ENCODE assay signal across 12 cellular contexts in genomic region chr10:110837418-110838120, GRCh38. TPM values are rescaled to one million over a fixed set of nuclear protein-coding genes. Genes with fewer than 3 reads are reported as not detected.
DNase-seq lines count a peak whose midpoint lies in the region; ATAC-seq, FAIRE-seq and TF ChIP-seq lines count a peak whose summit lies in the region.
"Had no signal": no experiment of that assay in that cellular context is flagged by ENCODE, and none has a peak within 500 bp of the region (broad histone marks: within the 10 kb centered on the region; RNA-seq: fewer than 3 reads in every experiment).

No MANE protein-coding gene starts in this region.

- no peak for FAIRE-seq in small intestine (lab: Jason Lieb, UNC)

- peak overlapping the region; percentile 50 for H3K27ac ChIP-seq in duodenal mucosa (ENCODE audit: low read depth, low read length)
- peak overlapping the region; percentile 79 to 81 for H3K27ac ChIP-seq in small intestine (ENCODE audit: low read depth in 1 of 2, low read length in 1 of 2)
- H3K27ac ChIP-seq in lower lobe of right lung: no peak overlapping the region

- WGBS in small intestine, 3 donors: 54 to 77% (median 66%) methylated on average over 2 of the region's 2 CpGs

- H3K36me3 ChIP-seq in duodenal mucosa (ENCODE audit: control insufficient read depth in 1 of 2, insufficient read depth in 2 of 2, low read length in 2 of 2) (no peaks in the 10 kb centered on the region), mucosa of descending colon (ENCODE audit: low read depth) (no peaks in the 10 kb centered on the region), small intestine (ENCODE audit: control insufficient read depth in 2 of 2, insufficient read depth in 2 of 2, low read length in 2 of 2) (no peaks in the 10 kb centered on the region), lower lobe of right lung (no peaks in the 10 kb centered on the region)

- no peaks in the 10 kb centered on the region for H3K27me3 ChIP-seq in duodenal mucosa (ENCODE audit: control insufficient read depth in 1 of 2, insufficient read depth in 2 of 2, low read length in 2 of 2)
- H3K27me3 ChIP-seq in small intestine (ENCODE audit: control insufficient read depth in 2 of 2, insufficient read depth in 2 of 2, low read length in 2 of 2): no peaks in the 10 kb centered on the region
- no peaks in the 10 kb centered on the region for H3K27me3 ChIP-seq in lower lobe of right lung (ENCODE audit: low read depth)
- H3K27me3 ChIP-seq: BE2C had no signal

- peaks cover 60 to 66% of the 10 kb centered on the region in 2 donors for H3K4me1 ChIP-seq in duodenal mucosa (ENCODE audit: control insufficient read depth in 1 of 2, insufficient read depth in 2 of 2, low read length in 2 of 2)
- H3K4me1 ChIP-seq in mucosa of descending colon (ENCODE audit: low read depth): peaks cover 48% of the 10 kb centered on the region
- peaks cover 9 to 30% of the 10 kb centered on the region in 2 donors for H3K4me1 ChIP-seq in small intestine (ENCODE audit: control insufficient read depth in 2 of 2, insufficient read depth in 1 of 2, low read depth in 1 of 2, low read length in 1 of 2)
- H3K4me1 ChIP-seq in lower lobe of right lung: peaks cover 40% of the 10 kb centered on the region

- TF ChIP-seq CTCF in mucosa of descending colon (IDR thresholded peaks at IDR 0.05): no peak
- TF ChIP-seq CTCF in lower lobe of right lung (IDR thresholded peaks at IDR 0.05): no peak

- H3K9ac ChIP-seq in duodenal mucosa (ENCODE audit: low read depth in 1 of 2, low read length in 2 of 2): peak overlapping the region; percentile 22 to 40

- no peak overlapping the region for H3K4me3 ChIP-seq in duodenal mucosa (ENCODE audit: low read depth in 1 of 2, low read length in 2 of 2)
- H3K4me3 ChIP-seq in mucosa of descending colon: no peak overlapping the region
- no peak overlapping the region for H3K4me3 ChIP-seq in small intestine (ENCODE audit: low read depth in 1 of 2, low read length in 2 of 2)
- H3K4me3 ChIP-seq in lower lobe of right lung: no peak overlapping the region

- H3K9me3 ChIP-seq in duodenal mucosa (ENCODE audit: control insufficient read depth in 1 of 2, low read length in 2 of 2): no peaks in the 10 kb centered on the region
- H3K9me3 ChIP-seq in mucosa of descending colon: no peaks in the 10 kb centered on the region
- no peaks in the 10 kb centered on the region for H3K9me3 ChIP-seq in small intestine (ENCODE audit: control insufficient read depth, low read depth)
- no peaks in the 10 kb centered on the region for H3K9me3 ChIP-seq in lower lobe of right lung
- H3K9me3 ChIP-seq: BE2C had no signal

- ATAC-seq in mucosa of descending colon (peak; percentile 64), HG02938 (IDR thresholded peaks at IDR 0.05; ENCODE audit: unreplicated experiment) (no peak), lower lobe of right lung (no peak), GM21423 (IDR thresholded peaks at IDR 0.05; ENCODE audit: unreplicated experiment) (no peak)

- DNase-seq in NCI-H69 (lab: John Stamatoyannopoulos, UW): peak; percentile 43
- DNase-seq in mucosa of descending colon: no peak
- DNase-seq in small intestine: peak; percentile 90
- DNase-seq in lower lobe of right lung: no peak
- no peak for DNase-seq in superior temporal gyrus (ENCODE audit: extremely low spot score)
- DNase-seq: activated T-cell treated with anti-CD3 and anti-CD28 coated beads, Interleukin-2, amount 50 U/mL, for 1 hour; aorta; BE2C; NCI-H748 treated with DMSO at 0.1 percent for 48 hours had no signal

- intact Hi-C loops in mucosa of descending colon (cut with DNase I, micrococcal nuclease) (no loop called here), lower lobe of right lung (cut with DNase I) (no loop called here)

RNA-seq across cellular contexts. Expression of gene PDCD4, which starts 34.2 kb away (rescaled TPM):
- 100 to 1,000 TPM; 290 to 605 (median 528) TPM for total RNA-seq in mucosa of descending colon
- polyA plus RNA-seq in small intestine: 100 to 1,000 TPM; 111 to 309 (median 124) TPM
- total RNA-seq in lower lobe of right lung: 74.2 TPM

Comparison
In these comparisons a context has a peak if more than half of its experiments do, and no peak if none do; other contexts are left out.
1. DNase-seq: peak in NCI-H69 (single experiment) and small intestine (single experiment); none in mucosa of descending colon (0 of 3), lower lobe of right lung (single experiment) and superior temporal gyrus (single experiment).